1 cellular context compared by ENCODE assay signal in the genomic region with DNA sequence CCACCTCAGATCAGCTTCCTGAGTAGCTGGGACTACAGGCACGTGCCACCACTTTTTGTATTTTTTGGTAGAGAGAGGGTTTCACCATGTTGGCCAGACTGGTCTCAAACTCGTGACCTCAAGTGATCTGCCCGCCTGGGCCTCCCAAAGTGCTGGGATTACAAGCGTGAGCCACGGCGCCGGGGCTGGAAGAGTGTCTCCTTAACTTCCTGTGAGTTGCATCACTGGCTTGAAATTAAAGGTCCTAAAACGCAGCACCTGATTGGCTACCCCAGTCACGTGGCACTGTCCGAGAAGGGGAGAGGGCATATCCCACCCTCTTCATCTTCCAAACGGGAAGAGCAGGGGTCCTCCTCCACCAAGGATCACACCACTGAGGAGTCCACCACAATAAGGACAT.
TF ChIP-seq lines count a peak whose summit lies in the region.

No MANE protein-coding gene starts in this region.

TF ChIP-seq in K562, 482 proteins besides CTCF, POLR2A, EP300 and RAD21 (continued from another document and continues in another):
- TF ChIP-seq, protein P1, sequence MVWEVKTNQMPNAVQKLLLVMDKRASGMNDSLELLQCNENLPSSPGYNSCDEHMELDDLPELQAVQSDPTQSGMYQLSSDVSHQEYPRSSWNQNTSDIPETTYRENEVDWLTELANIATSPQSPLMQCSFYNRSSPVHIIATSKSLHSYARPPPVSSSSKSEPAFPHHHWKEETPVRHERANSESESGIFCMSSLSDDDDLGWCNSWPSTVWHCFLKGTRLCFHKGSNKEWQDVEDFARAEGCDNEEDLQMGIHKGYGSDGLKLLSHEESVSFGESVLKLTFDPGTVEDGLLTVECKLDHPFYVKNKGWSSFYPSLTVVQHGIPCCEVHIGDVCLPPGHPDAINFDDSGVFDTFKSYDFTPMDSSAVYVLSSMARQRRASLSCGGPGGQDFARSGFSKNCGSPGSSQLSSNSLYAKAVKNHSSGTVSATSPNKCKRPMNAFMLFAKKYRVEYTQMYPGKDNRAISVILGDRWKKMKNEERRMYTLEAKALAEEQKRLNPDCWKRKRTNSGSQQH (CRISPR knock-in tag; IDR thresholded peaks at IDR 0.05): no peak
- peak; percentile 70 for TF ChIP-seq POLR2H (tag; IDR thresholded peaks at IDR 0.05; ENCODE audit: low read depth)
- no peak for TF ChIP-seq ZBED1 (IDR thresholded peaks at IDR 0.05)
- no peak for TF ChIP-seq RBM39 (optimal IDR thresholded peaks at IDR 0.05; ENCODE audit: low read depth, low read length)
- TF ChIP-seq HDAC3 (IDR thresholded peaks at IDR 0.05; ENCODE audit: borderline replicate concordance, partially characterized antibody): no peak
- TF ChIP-seq, protein P2, sequence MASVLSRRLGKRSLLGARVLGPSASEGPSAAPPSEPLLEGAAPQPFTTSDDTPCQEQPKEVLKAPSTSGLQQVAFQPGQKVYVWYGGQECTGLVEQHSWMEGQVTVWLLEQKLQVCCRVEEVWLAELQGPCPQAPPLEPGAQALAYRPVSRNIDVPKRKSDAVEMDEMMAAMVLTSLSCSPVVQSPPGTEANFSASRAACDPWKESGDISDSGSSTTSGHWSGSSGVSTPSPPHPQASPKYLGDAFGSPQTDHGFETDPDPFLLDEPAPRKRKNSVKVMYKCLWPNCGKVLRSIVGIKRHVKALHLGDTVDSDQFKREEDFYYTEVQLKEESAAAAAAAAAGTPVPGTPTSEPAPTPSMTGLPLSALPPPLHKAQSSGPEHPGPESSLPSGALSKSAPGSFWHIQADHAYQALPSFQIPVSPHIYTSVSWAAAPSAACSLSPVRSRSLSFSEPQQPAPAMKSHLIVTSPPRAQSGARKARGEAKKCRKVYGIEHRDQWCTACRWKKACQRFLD (CRISPR knock-in tag; IDR thresholded peaks at IDR 0.05): no peak
- TF ChIP-seq ZNF253 (CRISPR knock-in tag; conservative IDR thresholded peaks at IDR 0.05): no peak
- TF ChIP-seq CCNT2 (IDR thresholded peaks at IDR 0.05; ENCODE audit: borderline replicate concordance, extremely low read depth, insufficient read length, low read depth, low read length): no peak
- TF ChIP-seq NFIC (IDR thresholded peaks at IDR 0.05): no peak
- no peak for TF ChIP-seq ZNF507 (tag; conservative IDR thresholded peaks at IDR 0.05)
- no peak for TF ChIP-seq ZNF24 (IDR thresholded peaks at IDR 0.05)
- TF ChIP-seq POU5F1 (IDR thresholded peaks at IDR 0.05; ENCODE audit: borderline replicate concordance, low read depth, low read length, partially characterized antibody): no peak
- no peak for TF ChIP-seq HMG20A (CRISPR knock-in tag; conservative IDR thresholded peaks at IDR 0.05)
- TF ChIP-seq, protein P3, sequence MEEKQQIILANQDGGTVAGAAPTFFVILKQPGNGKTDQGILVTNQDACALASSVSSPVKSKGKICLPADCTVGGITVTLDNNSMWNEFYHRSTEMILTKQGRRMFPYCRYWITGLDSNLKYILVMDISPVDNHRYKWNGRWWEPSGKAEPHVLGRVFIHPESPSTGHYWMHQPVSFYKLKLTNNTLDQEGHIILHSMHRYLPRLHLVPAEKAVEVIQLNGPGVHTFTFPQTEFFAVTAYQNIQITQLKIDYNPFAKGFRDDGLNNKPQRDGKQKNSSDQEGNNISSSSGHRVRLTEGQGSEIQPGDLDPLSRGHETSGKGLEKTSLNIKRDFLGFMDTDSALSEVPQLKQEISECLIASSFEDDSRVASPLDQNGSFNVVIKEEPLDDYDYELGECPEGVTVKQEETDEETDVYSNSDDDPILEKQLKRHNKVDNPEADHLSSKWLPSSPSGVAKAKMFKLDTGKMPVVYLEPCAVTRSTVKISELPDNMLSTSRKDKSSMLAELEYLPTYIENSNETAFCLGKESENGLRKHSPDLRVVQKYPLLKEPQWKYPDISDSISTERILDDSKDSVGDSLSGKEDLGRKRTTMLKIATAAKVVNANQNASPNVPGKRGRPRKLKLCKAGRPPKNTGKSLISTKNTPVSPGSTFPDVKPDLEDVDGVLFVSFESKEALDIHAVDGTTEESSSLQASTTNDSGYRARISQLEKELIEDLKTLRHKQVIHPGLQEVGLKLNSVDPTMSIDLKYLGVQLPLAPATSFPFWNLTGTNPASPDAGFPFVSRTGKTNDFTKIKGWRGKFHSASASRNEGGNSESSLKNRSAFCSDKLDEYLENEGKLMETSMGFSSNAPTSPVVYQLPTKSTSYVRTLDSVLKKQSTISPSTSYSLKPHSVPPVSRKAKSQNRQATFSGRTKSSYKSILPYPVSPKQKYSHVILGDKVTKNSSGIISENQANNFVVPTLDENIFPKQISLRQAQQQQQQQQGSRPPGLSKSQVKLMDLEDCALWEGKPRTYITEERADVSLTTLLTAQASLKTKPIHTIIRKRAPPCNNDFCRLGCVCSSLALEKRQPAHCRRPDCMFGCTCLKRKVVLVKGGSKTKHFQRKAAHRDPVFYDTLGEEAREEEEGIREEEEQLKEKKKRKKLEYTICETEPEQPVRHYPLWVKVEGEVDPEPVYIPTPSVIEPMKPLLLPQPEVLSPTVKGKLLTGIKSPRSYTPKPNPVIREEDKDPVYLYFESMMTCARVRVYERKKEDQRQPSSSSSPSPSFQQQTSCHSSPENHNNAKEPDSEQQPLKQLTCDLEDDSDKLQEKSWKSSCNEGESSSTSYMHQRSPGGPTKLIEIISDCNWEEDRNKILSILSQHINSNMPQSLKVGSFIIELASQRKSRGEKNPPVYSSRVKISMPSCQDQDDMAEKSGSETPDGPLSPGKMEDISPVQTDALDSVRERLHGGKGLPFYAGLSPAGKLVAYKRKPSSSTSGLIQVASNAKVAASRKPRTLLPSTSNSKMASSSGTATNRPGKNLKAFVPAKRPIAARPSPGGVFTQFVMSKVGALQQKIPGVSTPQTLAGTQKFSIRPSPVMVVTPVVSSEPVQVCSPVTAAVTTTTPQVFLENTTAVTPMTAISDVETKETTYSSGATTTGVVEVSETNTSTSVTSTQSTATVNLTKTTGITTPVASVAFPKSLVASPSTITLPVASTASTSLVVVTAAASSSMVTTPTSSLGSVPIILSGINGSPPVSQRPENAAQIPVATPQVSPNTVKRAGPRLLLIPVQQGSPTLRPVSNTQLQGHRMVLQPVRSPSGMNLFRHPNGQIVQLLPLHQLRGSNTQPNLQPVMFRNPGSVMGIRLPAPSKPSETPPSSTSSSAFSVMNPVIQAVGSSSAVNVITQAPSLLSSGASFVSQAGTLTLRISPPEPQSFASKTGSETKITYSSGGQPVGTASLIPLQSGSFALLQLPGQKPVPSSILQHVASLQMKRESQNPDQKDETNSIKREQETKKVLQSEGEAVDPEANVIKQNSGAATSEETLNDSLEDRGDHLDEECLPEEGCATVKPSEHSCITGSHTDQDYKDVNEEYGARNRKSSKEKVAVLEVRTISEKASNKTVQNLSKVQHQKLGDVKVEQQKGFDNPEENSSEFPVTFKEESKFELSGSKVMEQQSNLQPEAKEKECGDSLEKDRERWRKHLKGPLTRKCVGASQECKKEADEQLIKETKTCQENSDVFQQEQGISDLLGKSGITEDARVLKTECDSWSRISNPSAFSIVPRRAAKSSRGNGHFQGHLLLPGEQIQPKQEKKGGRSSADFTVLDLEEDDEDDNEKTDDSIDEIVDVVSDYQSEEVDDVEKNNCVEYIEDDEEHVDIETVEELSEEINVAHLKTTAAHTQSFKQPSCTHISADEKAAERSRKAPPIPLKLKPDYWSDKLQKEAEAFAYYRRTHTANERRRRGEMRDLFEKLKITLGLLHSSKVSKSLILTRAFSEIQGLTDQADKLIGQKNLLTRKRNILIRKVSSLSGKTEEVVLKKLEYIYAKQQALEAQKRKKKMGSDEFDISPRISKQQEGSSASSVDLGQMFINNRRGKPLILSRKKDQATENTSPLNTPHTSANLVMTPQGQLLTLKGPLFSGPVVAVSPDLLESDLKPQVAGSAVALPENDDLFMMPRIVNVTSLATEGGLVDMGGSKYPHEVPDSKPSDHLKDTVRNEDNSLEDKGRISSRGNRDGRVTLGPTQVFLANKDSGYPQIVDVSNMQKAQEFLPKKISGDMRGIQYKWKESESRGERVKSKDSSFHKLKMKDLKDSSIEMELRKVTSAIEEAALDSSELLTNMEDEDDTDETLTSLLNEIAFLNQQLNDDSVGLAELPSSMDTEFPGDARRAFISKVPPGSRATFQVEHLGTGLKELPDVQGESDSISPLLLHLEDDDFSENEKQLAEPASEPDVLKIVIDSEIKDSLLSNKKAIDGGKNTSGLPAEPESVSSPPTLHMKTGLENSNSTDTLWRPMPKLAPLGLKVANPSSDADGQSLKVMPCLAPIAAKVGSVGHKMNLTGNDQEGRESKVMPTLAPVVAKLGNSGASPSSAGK (IDR thresholded peaks at IDR 0.05): peak; percentile 55
- no peak for TF ChIP-seq ERF (CRISPR knock-in tag; IDR thresholded peaks at IDR 0.05)
- TF ChIP-seq TBP (optimal IDR thresholded peaks at IDR 0.05; ENCODE audit: low read depth, low read length): peak; percentile 70
- TF ChIP-seq GABPB2 (CRISPR knock-in tag; conservative IDR thresholded peaks at IDR 0.05): no peak
- TF ChIP-seq ZBTB17 (CRISPR knock-in tag; IDR thresholded peaks at IDR 0.05): no peak
- TF ChIP-seq, protein P4, sequence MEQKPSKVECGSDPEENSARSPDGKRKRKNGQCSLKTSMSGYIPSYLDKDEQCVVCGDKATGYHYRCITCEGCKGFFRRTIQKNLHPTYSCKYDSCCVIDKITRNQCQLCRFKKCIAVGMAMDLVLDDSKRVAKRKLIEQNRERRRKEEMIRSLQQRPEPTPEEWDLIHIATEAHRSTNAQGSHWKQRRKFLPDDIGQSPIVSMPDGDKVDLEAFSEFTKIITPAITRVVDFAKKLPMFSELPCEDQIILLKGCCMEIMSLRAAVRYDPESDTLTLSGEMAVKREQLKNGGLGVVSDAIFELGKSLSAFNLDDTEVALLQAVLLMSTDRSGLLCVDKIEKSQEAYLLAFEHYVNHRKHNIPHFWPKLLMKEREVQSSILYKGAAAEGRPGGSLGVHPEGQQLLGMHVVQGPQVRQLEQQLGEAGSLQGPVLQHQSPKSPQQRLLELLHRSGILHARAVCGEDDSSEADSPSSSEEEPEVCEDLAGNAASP (IDR thresholded peaks at IDR 0.05): no peak
- TF ChIP-seq ETV1 (tag; conservative IDR thresholded peaks at IDR 0.05; ENCODE audit: low read depth): peak; percentile 88
- TF ChIP-seq, protein P5, sequence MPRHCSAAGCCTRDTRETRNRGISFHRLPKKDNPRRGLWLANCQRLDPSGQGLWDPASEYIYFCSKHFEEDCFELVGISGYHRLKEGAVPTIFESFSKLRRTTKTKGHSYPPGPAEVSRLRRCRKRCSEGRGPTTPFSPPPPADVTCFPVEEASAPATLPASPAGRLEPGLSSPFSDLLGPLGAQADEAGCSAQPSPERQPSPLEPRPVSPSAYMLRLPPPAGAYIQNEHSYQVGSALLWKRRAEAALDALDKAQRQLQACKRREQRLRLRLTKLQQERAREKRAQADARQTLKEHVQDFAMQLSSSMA (CRISPR knock-in tag; IDR thresholded peaks at IDR 0.05): no peak
- peak; percentile 93 for TF ChIP-seq RAD51 (IDR thresholded peaks at IDR 0.05; ENCODE audit: borderline replicate concordance, low read depth)
- TF ChIP-seq, protein P6, sequence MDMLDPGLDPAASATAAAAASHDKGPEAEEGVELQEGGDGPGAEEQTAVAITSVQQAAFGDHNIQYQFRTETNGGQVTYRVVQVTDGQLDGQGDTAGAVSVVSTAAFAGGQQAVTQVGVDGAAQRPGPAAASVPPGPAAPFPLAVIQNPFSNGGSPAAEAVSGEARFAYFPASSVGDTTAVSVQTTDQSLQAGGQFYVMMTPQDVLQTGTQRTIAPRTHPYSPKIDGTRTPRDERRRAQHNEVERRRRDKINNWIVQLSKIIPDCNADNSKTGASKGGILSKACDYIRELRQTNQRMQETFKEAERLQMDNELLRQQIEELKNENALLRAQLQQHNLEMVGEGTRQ (CRISPR knock-in tag; IDR thresholded peaks at IDR 0.05): peak; percentile 97
- peak; percentile 83 for TF ChIP-seq ETV5 (CRISPR knock-in tag; IDR thresholded peaks at IDR 0.05; ENCODE audit: low read depth)
- TF ChIP-seq SMARCB1 (IDR thresholded peaks at IDR 0.05; ENCODE audit: insufficient read length, low read depth): no peak
- TF ChIP-seq, protein P7, sequence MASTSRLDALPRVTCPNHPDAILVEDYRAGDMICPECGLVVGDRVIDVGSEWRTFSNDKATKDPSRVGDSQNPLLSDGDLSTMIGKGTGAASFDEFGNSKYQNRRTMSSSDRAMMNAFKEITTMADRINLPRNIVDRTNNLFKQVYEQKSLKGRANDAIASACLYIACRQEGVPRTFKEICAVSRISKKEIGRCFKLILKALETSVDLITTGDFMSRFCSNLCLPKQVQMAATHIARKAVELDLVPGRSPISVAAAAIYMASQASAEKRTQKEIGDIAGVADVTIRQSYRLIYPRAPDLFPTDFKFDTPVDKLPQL (IDR thresholded peaks at IDR 0.05; ENCODE audit: extremely low read depth, insufficient read length): no peak
- TF ChIP-seq, protein P8, sequence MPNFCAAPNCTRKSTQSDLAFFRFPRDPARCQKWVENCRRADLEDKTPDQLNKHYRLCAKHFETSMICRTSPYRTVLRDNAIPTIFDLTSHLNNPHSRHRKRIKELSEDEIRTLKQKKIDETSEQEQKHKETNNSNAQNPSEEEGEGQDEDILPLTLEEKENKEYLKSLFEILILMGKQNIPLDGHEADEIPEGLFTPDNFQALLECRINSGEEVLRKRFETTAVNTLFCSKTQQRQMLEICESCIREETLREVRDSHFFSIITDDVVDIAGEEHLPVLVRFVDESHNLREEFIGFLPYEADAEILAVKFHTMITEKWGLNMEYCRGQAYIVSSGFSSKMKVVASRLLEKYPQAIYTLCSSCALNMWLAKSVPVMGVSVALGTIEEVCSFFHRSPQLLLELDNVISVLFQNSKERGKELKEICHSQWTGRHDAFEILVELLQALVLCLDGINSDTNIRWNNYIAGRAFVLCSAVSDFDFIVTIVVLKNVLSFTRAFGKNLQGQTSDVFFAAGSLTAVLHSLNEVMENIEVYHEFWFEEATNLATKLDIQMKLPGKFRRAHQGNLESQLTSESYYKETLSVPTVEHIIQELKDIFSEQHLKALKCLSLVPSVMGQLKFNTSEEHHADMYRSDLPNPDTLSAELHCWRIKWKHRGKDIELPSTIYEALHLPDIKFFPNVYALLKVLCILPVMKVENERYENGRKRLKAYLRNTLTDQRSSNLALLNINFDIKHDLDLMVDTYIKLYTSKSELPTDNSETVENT (CRISPR knock-in tag; IDR thresholded peaks at IDR 0.05): no peak
- no peak for TF ChIP-seq PML (IDR thresholded peaks at IDR 0.05; ENCODE audit: low read length)
- no peak for TF ChIP-seq KHSRP (IDR thresholded peaks at IDR 0.05)
- TF ChIP-seq ARNT (IDR thresholded peaks at IDR 0.05): no peak
- TF ChIP-seq DIDO1 (tag; IDR thresholded peaks at IDR 0.05; ENCODE audit: low read depth): no peak
- TF ChIP-seq EWSR1 (IDR thresholded peaks at IDR 0.05; ENCODE audit: borderline replicate concordance, low read depth, partially characterized antibody): no peak
- no peak for TF ChIP-seq TSC22D4 (tag; IDR thresholded peaks at IDR 0.05)
- no peak for TF ChIP-seq SMAD1 (IDR thresholded peaks at IDR 0.05; ENCODE audit: low read depth, low read length, partially characterized antibody)
- TF ChIP-seq KDM5B (IDR thresholded peaks at IDR 0.05; ENCODE audit: insufficient replicate concordance, low read depth, low read length): no peak
- TF ChIP-seq, protein P9, sequence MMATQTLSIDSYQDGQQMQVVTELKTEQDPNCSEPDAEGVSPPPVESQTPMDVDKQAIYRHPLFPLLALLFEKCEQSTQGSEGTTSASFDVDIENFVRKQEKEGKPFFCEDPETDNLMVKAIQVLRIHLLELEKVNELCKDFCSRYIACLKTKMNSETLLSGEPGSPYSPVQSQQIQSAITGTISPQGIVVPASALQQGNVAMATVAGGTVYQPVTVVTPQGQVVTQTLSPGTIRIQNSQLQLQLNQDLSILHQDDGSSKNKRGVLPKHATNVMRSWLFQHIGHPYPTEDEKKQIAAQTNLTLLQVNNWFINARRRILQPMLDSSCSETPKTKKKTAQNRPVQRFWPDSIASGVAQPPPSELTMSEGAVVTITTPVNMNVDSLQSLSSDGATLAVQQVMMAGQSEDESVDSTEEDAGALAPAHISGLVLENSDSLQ (IDR thresholded peaks at IDR 0.05): no peak
- no peak for TF ChIP-seq ZNF444 (CRISPR knock-in tag; IDR thresholded peaks at IDR 0.05)
